In genomic region chr20:50237349-50237748, GRCh38 we compare ENCODE assay signal across 1 cellular context.
A peak's percentile ranks its signal among the peaks of the same experiment; 100 is the strongest.
TF ChIP-seq lines count a peak whose summit lies in the region.

No MANE protein-coding gene starts in this region.

TF ChIP-seq in HepG2, 621 proteins besides CTCF, POLR2A, EP300 and RAD21 (continued from another document and continues in another):
- TF ChIP-seq ATF3 (CRISPR knock-in tag; IDR thresholded peaks at IDR 0.05), result no peak
- TF ChIP-seq TBX2 (CRISPR knock-in tag; IDR thresholded peaks at IDR 0.05; ENCODE audit: borderline replicate concordance), result no peak
- TF ChIP-seq, protein P1, sequence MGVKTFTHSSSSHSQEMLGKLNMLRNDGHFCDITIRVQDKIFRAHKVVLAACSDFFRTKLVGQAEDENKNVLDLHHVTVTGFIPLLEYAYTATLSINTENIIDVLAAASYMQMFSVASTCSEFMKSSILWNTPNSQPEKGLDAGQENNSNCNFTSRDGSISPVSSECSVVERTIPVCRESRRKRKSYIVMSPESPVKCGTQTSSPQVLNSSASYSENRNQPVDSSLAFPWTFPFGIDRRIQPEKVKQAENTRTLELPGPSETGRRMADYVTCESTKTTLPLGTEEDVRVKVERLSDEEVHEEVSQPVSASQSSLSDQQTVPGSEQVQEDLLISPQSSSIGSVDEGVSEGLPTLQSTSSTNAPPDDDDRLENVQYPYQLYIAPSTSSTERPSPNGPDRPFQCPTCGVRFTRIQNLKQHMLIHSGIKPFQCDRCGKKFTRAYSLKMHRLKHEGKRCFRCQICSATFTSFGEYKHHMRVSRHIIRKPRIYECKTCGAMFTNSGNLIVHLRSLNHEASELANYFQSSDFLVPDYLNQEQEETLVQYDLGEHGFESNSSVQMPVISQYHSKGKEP (CRISPR knock-in tag; IDR thresholded peaks at IDR 0.05), result no peak
- TF ChIP-seq, protein P2, sequence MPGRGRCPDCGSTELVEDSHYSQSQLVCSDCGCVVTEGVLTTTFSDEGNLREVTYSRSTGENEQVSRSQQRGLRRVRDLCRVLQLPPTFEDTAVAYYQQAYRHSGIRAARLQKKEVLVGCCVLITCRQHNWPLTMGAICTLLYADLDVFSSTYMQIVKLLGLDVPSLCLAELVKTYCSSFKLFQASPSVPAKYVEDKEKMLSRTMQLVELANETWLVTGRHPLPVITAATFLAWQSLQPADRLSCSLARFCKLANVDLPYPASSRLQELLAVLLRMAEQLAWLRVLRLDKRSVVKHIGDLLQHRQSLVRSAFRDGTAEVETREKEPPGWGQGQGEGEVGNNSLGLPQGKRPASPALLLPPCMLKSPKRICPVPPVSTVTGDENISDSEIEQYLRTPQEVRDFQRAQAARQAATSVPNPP (CRISPR knock-in tag; IDR thresholded peaks at IDR 0.05), result no peak
- no peak for TF ChIP-seq HMGA1 (CRISPR knock-in tag; conservative IDR thresholded peaks at IDR 0.05)
- no peak for TF ChIP-seq ZNF720 (CRISPR knock-in tag; IDR thresholded peaks at IDR 0.05)
- no peak for TF ChIP-seq HNRNPH1 (optimal IDR thresholded peaks at IDR 0.05; ENCODE audit: low read depth, low read length)
- no peak for TF ChIP-seq GRHL1 (CRISPR knock-in tag; conservative IDR thresholded peaks at IDR 0.05)
- TF ChIP-seq, protein P3, sequence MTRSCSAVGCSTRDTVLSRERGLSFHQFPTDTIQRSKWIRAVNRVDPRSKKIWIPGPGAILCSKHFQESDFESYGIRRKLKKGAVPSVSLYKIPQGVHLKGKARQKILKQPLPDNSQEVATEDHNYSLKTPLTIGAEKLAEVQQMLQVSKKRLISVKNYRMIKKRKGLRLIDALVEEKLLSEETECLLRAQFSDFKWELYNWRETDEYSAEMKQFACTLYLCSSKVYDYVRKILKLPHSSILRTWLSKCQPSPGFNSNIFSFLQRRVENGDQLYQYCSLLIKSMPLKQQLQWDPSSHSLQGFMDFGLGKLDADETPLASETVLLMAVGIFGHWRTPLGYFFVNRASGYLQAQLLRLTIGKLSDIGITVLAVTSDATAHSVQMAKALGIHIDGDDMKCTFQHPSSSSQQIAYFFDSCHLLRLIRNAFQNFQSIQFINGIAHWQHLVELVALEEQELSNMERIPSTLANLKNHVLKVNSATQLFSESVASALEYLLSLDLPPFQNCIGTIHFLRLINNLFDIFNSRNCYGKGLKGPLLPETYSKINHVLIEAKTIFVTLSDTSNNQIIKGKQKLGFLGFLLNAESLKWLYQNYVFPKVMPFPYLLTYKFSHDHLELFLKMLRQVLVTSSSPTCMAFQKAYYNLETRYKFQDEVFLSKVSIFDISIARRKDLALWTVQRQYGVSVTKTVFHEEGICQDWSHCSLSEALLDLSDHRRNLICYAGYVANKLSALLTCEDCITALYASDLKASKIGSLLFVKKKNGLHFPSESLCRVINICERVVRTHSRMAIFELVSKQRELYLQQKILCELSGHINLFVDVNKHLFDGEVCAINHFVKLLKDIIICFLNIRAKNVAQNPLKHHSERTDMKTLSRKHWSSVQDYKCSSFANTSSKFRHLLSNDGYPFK (CRISPR knock-in tag; IDR thresholded peaks at IDR 0.05; ENCODE audit: borderline replicate concordance), result no peak
- TF ChIP-seq, protein P4, sequence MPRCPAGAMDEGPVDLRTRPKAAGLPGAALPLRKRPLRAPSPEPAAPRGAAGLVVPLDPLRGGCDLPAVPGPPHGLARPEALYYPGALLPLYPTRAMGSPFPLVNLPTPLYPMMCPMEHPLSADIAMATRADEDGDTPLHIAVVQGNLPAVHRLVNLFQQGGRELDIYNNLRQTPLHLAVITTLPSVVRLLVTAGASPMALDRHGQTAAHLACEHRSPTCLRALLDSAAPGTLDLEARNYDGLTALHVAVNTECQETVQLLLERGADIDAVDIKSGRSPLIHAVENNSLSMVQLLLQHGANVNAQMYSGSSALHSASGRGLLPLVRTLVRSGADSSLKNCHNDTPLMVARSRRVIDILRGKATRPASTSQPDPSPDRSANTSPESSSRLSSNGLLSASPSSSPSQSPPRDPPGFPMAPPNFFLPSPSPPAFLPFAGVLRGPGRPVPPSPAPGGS (CRISPR knock-in tag; IDR thresholded peaks at IDR 0.05), result peak; percentile 93; the same call in 1 of the 2 replicates
- TF ChIP-seq REPIN1 (CRISPR knock-in tag; IDR thresholded peaks at IDR 0.05; ENCODE audit: borderline replicate concordance, low read depth), result no peak
- TF ChIP-seq ZNF652 (CRISPR knock-in tag; IDR thresholded peaks at IDR 0.05; ENCODE audit: borderline replicate concordance, low read depth), result no peak
- TF ChIP-seq KLF9 (CRISPR knock-in tag; IDR thresholded peaks at IDR 0.05; ENCODE audit: low read depth), result no peak
- TF ChIP-seq TEF (CRISPR knock-in tag; IDR thresholded peaks at IDR 0.05), result no peak
- no peak for TF ChIP-seq ZNF326 (CRISPR knock-in tag; IDR thresholded peaks at IDR 0.05; ENCODE audit: borderline replicate concordance)
- TF ChIP-seq, protein P5, sequence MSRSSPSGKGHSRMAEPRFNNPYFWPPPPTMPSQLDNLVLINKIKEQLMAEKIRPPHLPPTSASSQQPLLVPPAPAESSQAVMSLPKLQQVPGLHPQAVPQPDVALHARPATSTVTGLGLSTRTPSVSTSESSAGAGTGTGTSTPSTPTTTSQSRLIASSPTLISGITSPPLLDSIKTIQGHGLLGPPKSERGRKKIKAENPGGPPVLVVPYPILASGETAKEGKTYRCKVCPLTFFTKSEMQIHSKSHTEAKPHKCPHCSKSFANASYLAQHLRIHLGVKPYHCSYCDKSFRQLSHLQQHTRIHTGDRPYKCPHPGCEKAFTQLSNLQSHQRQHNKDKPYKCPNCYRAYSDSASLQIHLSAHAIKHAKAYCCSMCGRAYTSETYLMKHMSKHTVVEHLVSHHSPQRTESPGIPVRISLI (CRISPR knock-in tag; IDR thresholded peaks at IDR 0.05; ENCODE audit: borderline replicate concordance), result no peak
- TF ChIP-seq ZNF788 (CRISPR knock-in tag; IDR thresholded peaks at IDR 0.05; ENCODE audit: borderline replicate concordance), result no peak
- no peak for TF ChIP-seq STAG1 (CRISPR knock-in tag; IDR thresholded peaks at IDR 0.05)
- TF ChIP-seq ERF (CRISPR knock-in tag; IDR thresholded peaks at IDR 0.05), result peak; percentile 63; the same call in 1 of the 2 replicates
- no peak for TF ChIP-seq SSRP1 (CRISPR knock-in tag; IDR thresholded peaks at IDR 0.05)
- TF ChIP-seq ZMYM3 (CRISPR knock-in tag; IDR thresholded peaks at IDR 0.05), result no peak
- no peak for TF ChIP-seq ZNF101 (CRISPR knock-in tag; IDR thresholded peaks at IDR 0.05; ENCODE audit: borderline replicate concordance, low read depth)
- no peak for TF ChIP-seq CENPBD1 (CRISPR knock-in tag; IDR thresholded peaks at IDR 0.05; ENCODE audit: borderline replicate concordance, low read depth)
- TF ChIP-seq TEAD3 (CRISPR knock-in tag; optimal IDR thresholded peaks at IDR 0.05; ENCODE audit: borderline replicate concordance), result peak; percentile 41
- TF ChIP-seq ZNF350 (CRISPR knock-in tag; IDR thresholded peaks at IDR 0.05; ENCODE audit: borderline replicate concordance, low read depth), result 0 out of 2 replicates have a peak, but pooled peaks have one; percentile 43
- TF ChIP-seq JUND (CRISPR knock-in tag; IDR thresholded peaks at IDR 0.05), result no peak
- TF ChIP-seq MBD4 (IDR thresholded peaks at IDR 0.05; ENCODE audit: borderline replicate concordance, low read length), result no peak
- TF ChIP-seq MED8 (CRISPR knock-in tag; IDR thresholded peaks at IDR 0.05; ENCODE audit: insufficient replicate concordance), result no peak
- TF ChIP-seq NRL (CRISPR knock-in tag; IDR thresholded peaks at IDR 0.05; ENCODE audit: borderline replicate concordance), result peak; percentile 41; the same call in 1 of the 2 replicates
- TF ChIP-seq ZNF672 (CRISPR knock-in tag; IDR thresholded peaks at IDR 0.05), result no peak
- no peak for TF ChIP-seq PPARG (CRISPR knock-in tag; conservative IDR thresholded peaks at IDR 0.05)
- no peak for TF ChIP-seq MEIS2 (CRISPR knock-in tag; IDR thresholded peaks at IDR 0.05)
- no peak for TF ChIP-seq ZNF577 (CRISPR knock-in tag; IDR thresholded peaks at IDR 0.05; ENCODE audit: borderline replicate concordance, low read depth)
- TF ChIP-seq ZNF710 (CRISPR knock-in tag; IDR thresholded peaks at IDR 0.05; ENCODE audit: borderline replicate concordance), result no peak
- no peak for TF ChIP-seq PBX3 (CRISPR knock-in tag; IDR thresholded peaks at IDR 0.05; ENCODE audit: borderline replicate concordance)
- TF ChIP-seq ZNF230 (CRISPR knock-in tag; IDR thresholded peaks at IDR 0.05), result no peak
- TF ChIP-seq MEF2D (CRISPR knock-in tag; IDR thresholded peaks at IDR 0.05), result no peak
- no peak for TF ChIP-seq SIX4 (CRISPR knock-in tag; IDR thresholded peaks at IDR 0.05)
- TF ChIP-seq FIP1L1 (IDR thresholded peaks at IDR 0.05; ENCODE audit: borderline replicate concordance, insufficient read depth, low read depth, low read length), result no peak
- peak; percentile 33; the same call in 1 of the 2 replicates for TF ChIP-seq ZFX (CRISPR knock-in tag; IDR thresholded peaks at IDR 0.05; ENCODE audit: low read depth)
- no peak for TF ChIP-seq ZNF766 (CRISPR knock-in tag; IDR thresholded peaks at IDR 0.05; ENCODE audit: borderline replicate concordance)
- TF ChIP-seq ELK4 (CRISPR knock-in tag; IDR thresholded peaks at IDR 0.05; ENCODE audit: borderline replicate concordance), result no peak
- TF ChIP-seq ZNF7 (CRISPR knock-in tag; IDR thresholded peaks at IDR 0.05), result no peak
- no peak for TF ChIP-seq LCORL (IDR thresholded peaks at IDR 0.05)
- TF ChIP-seq LCORL (CRISPR knock-in tag; IDR thresholded peaks at IDR 0.05), result peak; percentile 39; the same call in 1 of the 2 replicates
- no peak for TF ChIP-seq ZNF441 (CRISPR knock-in tag; IDR thresholded peaks at IDR 0.05; ENCODE audit: borderline replicate concordance)
- TF ChIP-seq THAP11 (CRISPR knock-in tag; IDR thresholded peaks at IDR 0.05), result no peak
- no peak for TF ChIP-seq RARG (CRISPR knock-in tag; IDR thresholded peaks at IDR 0.05; ENCODE audit: low read depth)
- no peak for TF ChIP-seq SIX1 (CRISPR knock-in tag; IDR thresholded peaks at IDR 0.05; ENCODE audit: borderline replicate concordance)
- TF ChIP-seq, protein P6, sequence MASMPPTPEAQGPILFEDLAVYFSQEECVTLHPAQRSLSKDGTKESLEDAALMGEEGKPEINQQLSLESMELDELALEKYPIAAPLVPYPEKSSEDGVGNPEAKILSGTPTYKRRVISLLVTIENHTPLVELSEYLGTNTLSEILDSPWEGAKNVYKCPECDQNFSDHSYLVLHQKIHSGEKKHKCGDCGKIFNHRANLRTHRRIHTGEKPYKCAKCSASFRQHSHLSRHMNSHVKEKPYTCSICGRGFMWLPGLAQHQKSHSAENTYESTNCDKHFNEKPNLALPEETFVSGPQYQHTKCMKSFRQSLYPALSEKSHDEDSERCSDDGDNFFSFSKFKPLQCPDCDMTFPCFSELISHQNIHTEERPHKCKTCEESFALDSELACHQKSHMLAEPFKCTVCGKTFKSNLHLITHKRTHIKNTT (CRISPR knock-in tag; IDR thresholded peaks at IDR 0.05), result no peak
